8 cellular contexts compared by ENCODE assay signal in genomic region chr1:36099681-36100341, GRCh38. TPM values are rescaled to one million over a fixed set of nuclear protein-coding genes. Genes with fewer than 3 reads are reported as not detected.
DNase-seq lines count a peak whose midpoint lies in the region; ATAC-seq and TF ChIP-seq lines count a peak whose summit lies in the region.

No MANE protein-coding gene starts in this region.

- no peak for ATAC-seq in GM19395 (IDR thresholded peaks at IDR 0.05; ENCODE audit: unreplicated experiment)

- H3K27ac Mint-ChIP-seq in MCF 10A (ENCODE audit: low read depth, unreplicated experiment): no peak overlapping the region
- no peak overlapping the region for H3K27ac Mint-ChIP-seq in immature natural killer cell

- peak; percentile 91 for TF ChIP-seq CTCF in WERI-Rb-1 (IDR thresholded peaks at IDR 0.05; ENCODE audit: low read depth, low read length)
- TF ChIP-seq CTCF in MCF 10A (IDR thresholded peaks at IDR 0.05; ENCODE audit: unreplicated experiment): peak; percentile 77

- H3K27me3 ChIP-seq in WERI-Rb-1 (ENCODE audit: insufficient read depth, low read depth, severe bottlenecking): no peaks in the 10 kb centered on the region

- POLR2A ChIA-PET in MCF 10A (lab: Yijun Ruan, JAX): interaction anchor here (0.7 to 0.9 kb wide), 2 partner anchors 61 to 529 kb away, joined by 3 read pairs; no protein-coding TSS in a partner anchor

- no peaks in the 10 kb centered on the region for H3K9me3 ChIP-seq in WERI-Rb-1 (ENCODE audit: severe bottlenecking)

- H3K27me3 Mint-ChIP-seq in MCF 10A (ENCODE audit: insufficient read depth, unreplicated experiment): no peaks in the 10 kb centered on the region
- peaks cover 0 to 2% (median 0%) of the 10 kb centered on the region in 3 donors for H3K27me3 Mint-ChIP-seq in immature natural killer cell (ENCODE audit: low read depth in 3 of 3)

- DNase-seq in NK-92 treated with Interleukin-12 subunit alpha and Interleukin-12 subunit beta, amount 100 ng/mL, for 24 hours (lab: John Stamatoyannopoulos, UW): peak; percentile 26
- DNase-seq in NK-92 (lab: John Stamatoyannopoulos, UW; ENCODE audit: unreplicated experiment) (no peak), NCI-H1694 treated with DMSO at 0.1 percent for 48 hours (lab: John Stamatoyannopoulos, UW) (peak; percentile 68), WERI-Rb-1 (peak; percentile 81), MCF 10A (ENCODE audit: unreplicated experiment) (peak; percentile 77), immature natural killer cell (peak; percentile 58 to 66 (median 65))
- peak; percentile 85 for DNase-seq in stimulated activated CD4-positive, alpha-beta T cell treated with anti-CD3 and anti-CD28 coated beads, Interleukin-15, amount 100 ng/mL, for 24 hours

- intact Hi-C loops in MCF 10A (cut with micrococcal nuclease): loop anchor here (1.0 to 2.0 kb wide), 5 partner anchors 35 to 320 kb away; partner anchors contain the start of gene TRAPPC3

- H3K36me3 ChIP-seq in WERI-Rb-1: peaks cover 2% of the 10 kb centered on the region

- CTCF ChIA-PET in MCF 10A (lab: Yijun Ruan, JAX): interaction anchor here (0.6 to 3.3 kb wide), 14 partner anchors 9 to 187 kb away, joined by 3 to 16 read pairs (median 4); no protein-coding TSS in a partner anchor

- H3K4me3 Mint-ChIP-seq in MCF 10A (ENCODE audit: unreplicated experiment): no peak overlapping the region
- no peak overlapping the region for H3K4me3 Mint-ChIP-seq in immature natural killer cell

- no peak overlapping the region for H3K27ac ChIP-seq in WERI-Rb-1

- no TSS peak for BruUV-seq in MCF 10A (replicated peaks; lab: Mats Ljungman, UMichigan)

- H3K9me3 Mint-ChIP-seq in MCF 10A (ENCODE audit: unreplicated experiment) (no peaks in the 10 kb centered on the region), immature natural killer cell (no peaks in the 10 kb centered on the region)

- H3K36me3 Mint-ChIP-seq in MCF 10A (ENCODE audit: insufficient read depth, unreplicated experiment): no peaks in the 10 kb centered on the region
- no peaks in the 10 kb centered on the region for H3K36me3 Mint-ChIP-seq in immature natural killer cell

- H3K4me3 ChIP-seq in WERI-Rb-1 (ENCODE audit: low read depth, low read length): no peak overlapping the region

- H3K4me1 Mint-ChIP-seq in MCF 10A (ENCODE audit: insufficient read depth, unreplicated experiment): no peaks in the 10 kb centered on the region
- peaks cover 0 to 5% of the 10 kb centered on the region in 2 donors for H3K4me1 Mint-ChIP-seq in immature natural killer cell

RNA-seq across cellular contexts. Expression of gene ADPRS, which starts 11.1 kb away (rescaled TPM):
- 24.8 and 26.4 TPM in 2 replicates for total RNA-seq in MCF 10A (2022)
- 10 to 100 TPM; 15.7 to 28.4 (median 26.5) TPM for polyA plus RNA-seq in immature natural killer cell

RNA-seq across cellular contexts. Expression of gene TEKT2, which starts 15.9 kb away (rescaled TPM):
- not detected in 2 replicates for total RNA-seq in MCF 10A (2022)
- polyA plus RNA-seq in immature natural killer cell: not detected

RNA-seq across cellular contexts. Expression of gene COL8A2, which starts 25.2 kb away (rescaled TPM):
- not detected in 2 replicates for total RNA-seq in MCF 10A (2022)
- under 1 TPM in 1 of 3 donors, not detected in 2; 0.12 TPM for polyA plus RNA-seq in immature natural killer cell

RNA-seq across cellular contexts. Expression of gene TRAPPC3, which starts 49.5 kb away (rescaled TPM):
- total RNA-seq in MCF 10A (2022): 72.8 and 75.5 TPM in 2 replicates
- polyA plus RNA-seq in immature natural killer cell: 100 to 1,000 TPM; 113 to 219 (median 129) TPM

RNA-seq across cellular contexts. Expression of gene MAP7D1, which starts 56.1 kb away (rescaled TPM):
- 131 and 170 TPM in 2 replicates for total RNA-seq in MCF 10A (2022)
- polyA plus RNA-seq in immature natural killer cell: 10 to 100 TPM; 12.4 to 41.9 (median 17.9) TPM
